Comparison of ENCODE assay signal across 7 cellular contexts in the genomic region with DNA sequence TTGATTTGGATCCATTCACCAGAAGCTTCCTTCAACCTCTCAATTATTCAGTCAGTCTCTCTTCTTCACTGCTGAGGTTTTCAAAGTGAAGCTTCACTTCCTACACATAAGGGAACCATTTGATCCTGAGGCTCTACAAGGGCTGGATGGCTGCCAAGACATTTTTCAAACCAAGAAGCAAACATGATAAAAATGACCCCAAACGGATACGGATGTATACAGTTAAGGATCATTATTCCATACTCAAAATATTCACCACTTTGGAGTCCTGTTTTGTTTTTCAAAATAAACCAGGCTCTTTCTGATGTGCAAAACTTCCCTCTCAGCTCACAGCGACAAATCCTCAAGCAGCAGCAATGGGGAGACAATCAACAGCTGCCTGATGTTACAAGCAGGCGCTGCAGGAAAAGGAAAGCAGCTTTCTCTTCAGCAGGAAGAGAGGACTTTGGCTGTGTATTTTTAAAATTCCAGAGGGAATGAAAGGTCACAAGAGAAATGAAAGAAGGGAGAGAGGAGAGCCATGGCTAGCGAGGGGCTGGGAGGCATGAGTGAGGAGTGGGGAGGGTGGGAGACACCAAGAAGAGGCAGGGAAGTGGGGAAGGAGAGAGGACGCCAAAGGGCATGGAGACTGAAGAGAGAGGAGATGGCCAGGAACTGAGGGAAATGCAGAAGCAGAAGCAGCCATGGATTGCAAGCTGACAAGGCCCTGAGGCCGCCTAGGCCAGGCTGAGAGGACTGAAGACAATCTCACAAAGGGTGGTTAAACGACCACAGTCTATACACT.
DNase-seq lines count a peak whose midpoint lies in the region; ATAC-seq and TF ChIP-seq lines count a peak whose summit lies in the region.

No MANE protein-coding gene starts in this region.

- H3K9ac ChIP-seq in GM23248 (peak overlapping the region; percentile 54), OCI-LY1 (ENCODE audit: low read length) (peak overlapping the region; percentile 68), mucosa of stomach (ENCODE audit: low read length) (peak overlapping the region; percentile 35)

- H3K4me3 ChIP-seq in GM23248 (peak overlapping the region; percentile 32), OCI-LY1 (ENCODE audit: low read depth, low read length, poor library complexity, severe bottlenecking) (peak overlapping the region; percentile 45), ectodermal cell (ENCODE audit: insufficient read depth, low read depth, low read length) (no peak overlapping the region), mucosa of stomach (ENCODE audit: low read length) (no peak overlapping the region)

- H2AFZ ChIP-seq in GM23248: peak overlapping the region; percentile 9; the same call in 1 of the 2 replicates
- H2AFZ ChIP-seq in OCI-LY1 (ENCODE audit: low read length): no peak overlapping the region

- no peak for TF ChIP-seq CTCF in OCI-LY1 (IDR thresholded peaks at IDR 0.05; ENCODE audit: low read length)

- H3K27me3 ChIP-seq in GM23248 (replicated peaks; ENCODE audit: insufficient read depth) (no peaks in the 10 kb centered on the region), OCI-LY1 (ENCODE audit: insufficient read depth, low read length) (no peaks in the 10 kb centered on the region), ectodermal cell (ENCODE audit: control insufficient read depth, insufficient read depth, low read length, poor library complexity, severe bottlenecking) (no peaks in the 10 kb centered on the region), mucosa of stomach (ENCODE audit: control insufficient read depth, insufficient read depth, low read length) (no peaks in the 10 kb centered on the region)

- no peaks in the 10 kb centered on the region for H4K20me1 ChIP-seq in GM23248 (ENCODE audit: insufficient read depth)
- H4K20me1 ChIP-seq in OCI-LY1 (ENCODE audit: insufficient read depth, low read length): no peaks in the 10 kb centered on the region

- in situ Hi-C loops in GM23248 (cut with MboI): no loop called here

- no peaks in the 10 kb centered on the region for H3K9me3 ChIP-seq in GM23248 (ENCODE audit: low read depth)
- H3K9me3 ChIP-seq in OCI-LY1 (ENCODE audit: low read length): no peaks in the 10 kb centered on the region
- no peaks in the 10 kb centered on the region for H3K9me3 ChIP-seq in ectodermal cell (ENCODE audit: control insufficient read depth, low read length)
- H3K9me3 ChIP-seq in mucosa of stomach (ENCODE audit: control insufficient read depth, low read length): no peaks in the 10 kb centered on the region

- WGBS in GM23248 (ENCODE audit: low coverage in 1 of 2, low lambda C conversion rate in 2 of 2, missing lambda C conversion rate in 2 of 2), 2 experiments: 19 to 21% methylated on average over 8 of the region's 8 CpGs
- 57 to 60% methylated on average over 8 of the region's 8 CpGs for WGBS in ectodermal cell, 2 experiments

- H3K36me3 ChIP-seq in GM23248 (ENCODE audit: low read depth) (no peaks in the 10 kb centered on the region), OCI-LY1 (ENCODE audit: insufficient read depth, low read length) (no peaks in the 10 kb centered on the region), ectodermal cell (ENCODE audit: control insufficient read depth, insufficient read depth, low read length) (no peaks in the 10 kb centered on the region), mucosa of stomach (ENCODE audit: control insufficient read depth, insufficient read depth, low read length) (no peaks in the 10 kb centered on the region)

- H3K27ac ChIP-seq in GM23248 (peak overlapping the region; percentile 55), OCI-LY1 (ENCODE audit: low read depth, low read length, poor library complexity, severe bottlenecking) (peak overlapping the region; percentile 92), ectodermal cell (ENCODE audit: insufficient read depth, low read depth, low read length, poor library complexity, severe bottlenecking) (peak overlapping the region; percentile 57)

- H3F3A ChIP-seq in GM23248 (ENCODE audit: insufficient read depth) (peaks cover 22% of the 10 kb centered on the region), OCI-LY1 (ENCODE audit: insufficient read depth, low read length) (0 out of 2 replicates have a peak, but pooled peaks cover 3% of the 10 kb centered on the region)

- DNase-seq in GM23248 (peak; percentile 67), SKM-1 treated with dmso at 0.1 percent for 144 hours (lab: John Stamatoyannopoulos, UW; ENCODE audit: unreplicated experiment) (no peak)

- peaks cover 33% of the 10 kb centered on the region; the same call in 1 of the 2 replicates for H3K79me2 ChIP-seq in GM23248 (ENCODE audit: insufficient read depth)
- H3K79me2 ChIP-seq in OCI-LY1 (ENCODE audit: insufficient read depth, low read length): peaks cover 16% of the 10 kb centered on the region

- H3K9me2 ChIP-seq in GM23248 (ENCODE audit: insufficient read depth): no peaks in the 10 kb centered on the region
- no peaks in the 10 kb centered on the region for H3K9me2 ChIP-seq in OCI-LY1 (ENCODE audit: low read depth, low read length)

- H3K4me2 ChIP-seq in GM23248 (ENCODE audit: unreplicated experiment) (peak overlapping the region; percentile 63), OCI-LY1 (ENCODE audit: low read length) (peak overlapping the region; percentile 67)

- ATAC-seq in GM18870 (IDR thresholded peaks at IDR 0.05; ENCODE audit: unreplicated experiment): no peak
- no peak for ATAC-seq in HG03139 (IDR thresholded peaks at IDR 0.05; ENCODE audit: unreplicated experiment)

- H3K4me1 ChIP-seq in GM23248 (ENCODE audit: insufficient read depth): peaks cover 30% of the 10 kb centered on the region
- H3K4me1 ChIP-seq in OCI-LY1 (ENCODE audit: insufficient read depth, low read length, severe bottlenecking): peaks cover 88% of the 10 kb centered on the region
- H3K4me1 ChIP-seq in ectodermal cell (ENCODE audit: control insufficient read depth, insufficient read depth, low read length): peaks cover 49% of the 10 kb centered on the region
- peaks cover 32% of the 10 kb centered on the region for H3K4me1 ChIP-seq in mucosa of stomach (ENCODE audit: control insufficient read depth, insufficient read depth, low read length)

Comparison
In these comparisons a context has a peak if more than half of its experiments do, and no peak if none do; other contexts are left out.
1. H3K4me3 ChIP-seq: peak in GM23248 (single experiment) and OCI-LY1 (single experiment); none in ectodermal cell (single experiment) and mucosa of stomach (single experiment).
2. Peak in every context shown above with its lines, with median percentiles within 50 percentile points of each other: H3K27ac ChIP-seq and H3K9ac ChIP-seq.